ENCODE assay signal across 22 cellular contexts in genomic region chr5:72386639-72387038, GRCh38.
A peak's percentile ranks its signal among the peaks of the same experiment; 100 is the strongest.
DNase-seq lines count a peak whose midpoint lies in the region; FAIRE-seq and TF ChIP-seq lines count a peak whose summit lies in the region.
"Had no signal": no experiment of that assay in that cellular context is flagged by ENCODE, and none has a peak within 500 bp of the region (broad histone marks: within the 10 kb centered on the region; RNA-seq: fewer than 3 reads in every experiment).

No MANE protein-coding gene starts in this region.

- peaks cover 2% of the 10 kb centered on the region for H3K9me3 Mint-ChIP-seq in astrocyte (ENCODE audit: unreplicated experiment)
- H3K9me3 Mint-ChIP-seq: stimulated activated memory B cell treated with anti-CD40 and anti-IgM and Interleukin-4, amounts not matched to agents 10 μg/mL and 1 μg/mL and 100 μg/mL, for 72 hours; T-helper 2 cell treated with Interferon-gamma antibody and Interleukin-4, amounts not matched to agents 5 μg/mL and 100 μg/mL, for 36 hours had no signal

- no peak overlapping the region for H2AFZ ChIP-seq in astrocyte (ENCODE audit: low read depth, low read length)

- H3K27ac ChIP-seq in astrocyte (ENCODE audit: low read depth, low read length) (no peak overlapping the region), neutrophil (peak overlapping the region; percentile 47)
- H3K27ac ChIP-seq: coronary artery, RWPE1, tibial nerve had no signal

- DNase-seq in GF-D8 (lab: John Stamatoyannopoulos, UW) (peak; percentile 4), MV-4-11 (lab: John Stamatoyannopoulos, UW) (peak; percentile 76), astrocyte (ENCODE audit: low read depth) (no peak), activated T-cell treated with anti-CD3 and anti-CD28 coated beads for 4 hours (no peak), T-helper 2 cell (no peak), RCC 7860 (ENCODE audit: low spot score) (no peak)
- no peak for DNase-seq in central memory CD4-positive, alpha-beta T cell
- DNase-seq: activated naive CD4-positive, alpha-beta T cell; BE2C; DMS 273 treated with DMSO at 0.1 percent for 48 hours; gastrocnemius medialis; GDM1; naive B cell; NCI-H1092 treated with DMSO at 0.1 percent for 48 hours; NCI-H69 had no signal

- H3K4me2 ChIP-seq in astrocyte (ENCODE audit: low read length) = no peak overlapping the region

- no peak for TF ChIP-seq CTCF in astrocyte (IDR thresholded peaks at IDR 0.05; ENCODE audit: insufficient read depth, low read depth, low read length)
- no peak for TF ChIP-seq CTCF in neutrophil (IDR thresholded peaks at IDR 0.05)

- H3K4me3 Mint-ChIP-seq in astrocyte (ENCODE audit: unreplicated experiment) = no peak overlapping the region
- H3K4me3 Mint-ChIP-seq: naive B cell; stimulated activated memory B cell treated with anti-CD40 and anti-IgM and Interleukin-4, amounts not matched to agents 10 μg/mL and 1 μg/mL and 100 μg/mL, for 72 hours; T-helper 2 cell treated with Interferon-gamma antibody and Interleukin-4, amounts not matched to agents 5 μg/mL and 100 μg/mL, for 36 hours had no signal

- H3K9ac ChIP-seq in astrocyte (ENCODE audit: low read length) = no peak overlapping the region

- H3K27me3 Mint-ChIP-seq in astrocyte (ENCODE audit: low read depth, unreplicated experiment) = peaks cover 3% of the 10 kb centered on the region

- no peaks in the 10 kb centered on the region for H3K27me3 ChIP-seq in astrocyte (ENCODE audit: insufficient read depth, low read length)
- no peaks in the 10 kb centered on the region for H3K27me3 ChIP-seq in neutrophil
- H3K27me3 ChIP-seq: BE2C, gastrocnemius medialis, tibial nerve had no signal

- FAIRE-seq in astrocyte (lab: Jason Lieb, UNC) (no peak), RCC 7860 (lab: Jason Lieb, UNC) (no peak)

- no peaks in the 10 kb centered on the region for H3K79me2 ChIP-seq in astrocyte (ENCODE audit: insufficient read depth, low read length)

- peak overlapping the region; percentile 19 for H3K27ac Mint-ChIP-seq in astrocyte (ENCODE audit: unreplicated experiment)
- H3K27ac Mint-ChIP-seq: progenitor cell of endocrine pancreas; stimulated activated memory B cell treated with anti-CD40 and anti-IgM and Interleukin-4, amounts not matched to agents 10 μg/mL and 1 μg/mL and 100 μg/mL, for 72 hours; T-helper 2 cell treated with Interferon-gamma antibody and Interleukin-4, amounts not matched to agents 5 μg/mL and 100 μg/mL, for 36 hours had no signal

- H3K9me3 ChIP-seq in astrocyte (ENCODE audit: insufficient read depth, low read depth, low read length) (no peaks in the 10 kb centered on the region), neutrophil (no peaks in the 10 kb centered on the region)
- H3K9me3 ChIP-seq: BE2C, gastrocnemius medialis, tibial nerve had no signal

- H3K4me1 ChIP-seq in astrocyte (ENCODE audit: insufficient read depth, low read length) (peaks cover 24% of the 10 kb centered on the region), neutrophil (ENCODE audit: control insufficient read depth in 1 of 2, insufficient read depth in 1 of 2, low read depth in 1 of 2, low read length in 1 of 2) (peaks cover 5 to 20% of the 10 kb centered on the region in 2 experiments)
- H3K4me1 ChIP-seq: BE2C had no signal

- no peaks in the 10 kb centered on the region for H4K20me1 ChIP-seq in astrocyte (ENCODE audit: insufficient read depth, low read length)

- no peak overlapping the region for H3K4me3 ChIP-seq in astrocyte (ENCODE audit: insufficient read depth, low read depth, low read length)
- H3K4me3 ChIP-seq in neutrophil (ENCODE audit: low read depth in 1 of 2, low read length in 1 of 2) = no peak overlapping the region
- H3K4me3 ChIP-seq: coronary artery, gastrocnemius medialis, tibial nerve had no signal

- H3K36me3 ChIP-seq in astrocyte (ENCODE audit: insufficient read depth, low read length) (no peaks in the 10 kb centered on the region), neutrophil (no peaks in the 10 kb centered on the region)
- H3K36me3 ChIP-seq: BE2C, gastrocnemius medialis, tibial nerve had no signal

- H3K36me3 Mint-ChIP-seq in astrocyte (ENCODE audit: low read depth, unreplicated experiment) = no peaks in the 10 kb centered on the region
- H3K36me3 Mint-ChIP-seq: naive B cell; stimulated activated memory B cell treated with anti-CD40 and anti-IgM and Interleukin-4, amounts not matched to agents 10 μg/mL and 1 μg/mL and 100 μg/mL, for 72 hours had no signal

- H3K4me1 Mint-ChIP-seq in astrocyte (ENCODE audit: low read depth, unreplicated experiment) = peaks cover 21% of the 10 kb centered on the region

Comparison
In these comparisons a context has a peak if more than half of its experiments do, and no peak if none do; other contexts are left out.
1. DNase-seq: peak in GF-D8 (single experiment) and MV-4-11 (single experiment); none in astrocyte (single experiment), central memory CD4-positive, alpha-beta T cell (single experiment), activated T-cell treated with anti-CD3 and anti-CD28 coated beads for 4 hours (single experiment), T-helper 2 cell (0 of 5) and RCC 7860 (single experiment).